ENCODE assay signal across 16 cellular contexts in genomic region chr6:43784049-43784855, GRCh38. TPM values are rescaled to one million over a fixed set of nuclear protein-coding genes. Genes with fewer than 3 reads are reported as not detected.
DNase-seq lines count a peak whose midpoint lies in the region; TF ChIP-seq lines count a peak whose summit lies in the region.
"Had no signal": no experiment of that assay in that cellular context is flagged by ENCODE, and none has a peak within 500 bp of the region (broad histone marks: within the 10 kb centered on the region; RNA-seq: fewer than 3 reads in every experiment).

No MANE protein-coding gene starts in this region.

- no peaks in the 10 kb centered on the region for H3K9me3 ChIP-seq in BLaER1 treated with 17β-estradiol and CSF1 and Interleukin-3, amounts not matched to agents 10 nM and 100 nM (replicated peaks in 1 of 11)

- H4K20me1 ChIP-seq in BLaER1 treated with 17β-estradiol and CSF1 and Interleukin-3, amounts not matched to agents 10 nM and 100 nM, result peaks cover 53 to 87% (median 72%) of the 10 kb centered on the region in 11 experiments; a peak in 21 of 22 replicates

- no peaks in the 10 kb centered on the region for H3K27me3 ChIP-seq in BLaER1 treated with 17β-estradiol and CSF1 and Interleukin-3, amounts not matched to agents 10 nM and 100 nM

- H3K9ac ChIP-seq in BLaER1 treated with 17β-estradiol and CSF1 and Interleukin-3, amounts not matched to agents 10 nM and 100 nM, result peak overlapping the region in 6 of 11 experiments; percentile 2 to 43 (median 14); a peak in 4 of 22 replicates

- peak overlapping the region in 7 of 11 experiments; percentile 8 to 44 (median 39); a peak in 10 of 22 replicates for H3K27ac ChIP-seq in BLaER1 treated with 17β-estradiol and CSF1 and Interleukin-3, amounts not matched to agents 10 nM and 100 nM
- peak overlapping the region; percentile 90 for H3K27ac ChIP-seq in epithelial cell of prostate

- H3K36me3 ChIP-seq in BLaER1 treated with 17β-estradiol and CSF1 and Interleukin-3, amounts not matched to agents 10 nM and 100 nM, result peaks cover 67 to 80% (median 76%) of the 10 kb centered on the region in 11 experiments

- DNase-seq in NB4 (ENCODE audit: low read depth) (peak; percentile 45), epithelial cell of prostate (ENCODE audit: low read depth, low spot score) (no peak), progenitor cell of endocrine pancreas (ENCODE audit: low spot score, unreplicated experiment) (no peak), DMS114 treated with DMSO at 0.1 percent for 48 hours (lab: John Stamatoyannopoulos, UW; ENCODE audit: unreplicated experiment) (no peak), DMS153 treated with DMSO at 0.1 percent for 48 hours (lab: John Stamatoyannopoulos, UW; ENCODE audit: unreplicated experiment) (no peak), erythroblast (lab: John Stamatoyannopoulos, UW) (no peak)
- DNase-seq: ACHN; CD4-positive, alpha-beta memory T cell; DMS79 treated with DMSO at 0.1 percent for 48 hours; HCEC 1CT; NCI-H1048; NCI-H146; NCI-H2081; NCI-H510A treated with DMSO at 0.1 percent for 48 hours; PC-9 had no signal

- H3K4me1 Mint-ChIP-seq in progenitor cell of endocrine pancreas (ENCODE audit: low read depth), result peaks cover 4% of the 10 kb centered on the region
- H3K4me1 Mint-ChIP-seq: CD4-positive, alpha-beta memory T cell had no signal

- no peaks in the 10 kb centered on the region for H3K27me3 Mint-ChIP-seq in progenitor cell of endocrine pancreas

- peaks cover 31 to 91% (median 61%) of the 10 kb centered on the region in 10 experiments for H3K4me1 ChIP-seq in BLaER1 treated with 17β-estradiol and CSF1 and Interleukin-3, amounts not matched to agents 10 nM and 100 nM

- peaks cover 30% of the 10 kb centered on the region for H3K36me3 Mint-ChIP-seq in progenitor cell of endocrine pancreas (ENCODE audit: insufficient read depth)
- H3K36me3 Mint-ChIP-seq: CD4-positive, alpha-beta memory T cell had no signal

- TF ChIP-seq POLR2A in NB4 (IDR thresholded peaks at IDR 0.05; ENCODE audit: extremely low read depth, insufficient read length) (no peak), erythroblast (IDR thresholded peaks at IDR 0.05; ENCODE audit: low read length) (no peak)

- peak overlapping the region; percentile 56 for H3K27ac Mint-ChIP-seq in progenitor cell of endocrine pancreas
- H3K27ac Mint-ChIP-seq: CD4-positive, alpha-beta memory T cell had no signal

- TF ChIP-seq CTCF in NB4 (IDR thresholded peaks at IDR 0.05; ENCODE audit: low read depth, low read length) (no peak), progenitor cell of endocrine pancreas (IDR thresholded peaks at IDR 0.05; ENCODE audit: unreplicated experiment) (no peak)

- H3K4me3 ChIP-seq in BLaER1 treated with 17β-estradiol and CSF1 and Interleukin-3, amounts not matched to agents 10 nM and 100 nM, result no peak overlapping the region
- no peak overlapping the region for H3K4me3 ChIP-seq in NB4 (ENCODE audit: low read depth, low read length)
- H3K4me3 ChIP-seq: PC-9 had no signal

- H3K4me2 ChIP-seq in BLaER1 treated with 17β-estradiol and CSF1 and Interleukin-3, amounts not matched to agents 10 nM and 100 nM, result peak overlapping the region in 7 of 11 experiments; percentile 0 to 51 (median 26); a peak in 12 of 22 replicates
- H3K4me2 ChIP-seq: PC-9 had no signal

- H3K4me3 Mint-ChIP-seq in progenitor cell of endocrine pancreas (ENCODE audit: low read depth), result no peak overlapping the region
- H3K4me3 Mint-ChIP-seq: CD4-positive, alpha-beta memory T cell had no signal

- H3K9me3 Mint-ChIP-seq in progenitor cell of endocrine pancreas (ENCODE audit: low read depth), result no peaks in the 10 kb centered on the region
- H3K9me3 Mint-ChIP-seq: CD4-positive, alpha-beta memory T cell had no signal

RNA-seq across cellular contexts. Expression of gene VEGFA, which starts 14.2 kb away (rescaled TPM):
- 243 and 267 TPM in 2 replicates for total RNA-seq in progenitor cell of endocrine pancreas
